ENCODE assay signal across 25 cellular contexts in the genomic region with DNA sequence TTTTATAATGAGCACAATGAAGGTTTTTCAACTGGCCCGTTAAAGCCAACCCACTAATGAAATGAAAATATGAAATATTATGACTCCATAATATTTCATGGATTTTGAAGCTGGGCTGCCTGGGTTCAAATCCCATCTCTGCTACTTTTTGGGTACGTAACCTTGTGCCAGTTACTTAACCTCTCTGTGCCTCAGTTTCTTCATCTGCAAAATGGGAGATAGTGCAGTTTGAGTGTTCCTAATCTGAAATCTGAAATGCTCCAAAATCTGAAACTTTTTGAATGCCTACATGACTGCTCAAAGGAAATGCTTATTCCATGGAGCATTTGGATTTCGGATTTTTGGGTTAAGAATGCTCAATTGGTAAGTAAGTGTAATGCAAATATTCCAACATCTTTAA. TPM values are rescaled to one million over a fixed set of nuclear protein-coding genes. Genes with fewer than 3 reads are reported as not detected.
DNase-seq lines count a peak whose midpoint lies in the region; ATAC-seq, FAIRE-seq and TF ChIP-seq lines count a peak whose summit lies in the region.
"Had no signal": no experiment of that assay in that cellular context is flagged by ENCODE, and none has a peak within 500 bp of the region (broad histone marks: within the 10 kb centered on the region; RNA-seq: fewer than 3 reads in every experiment).

No MANE protein-coding gene starts in this region.

- no peaks in the 10 kb centered on the region for H4K20me1 ChIP-seq in K562 (replicated peaks; ENCODE audit: control insufficient read depth, insufficient read depth, low read length)
- H4K20me1 ChIP-seq in endothelial cell of umbilical vein (replicated peaks; ENCODE audit: control insufficient read depth, extremely low read depth, insufficient read depth, low read length) = peaks cover 2% of the 10 kb centered on the region
- H4K20me1 ChIP-seq: BLaER1 had no signal

- H3K9me1 ChIP-seq in K562 (ENCODE audit: control insufficient read depth, insufficient read depth, low read length) (no peaks in the 10 kb centered on the region), endothelial cell of umbilical vein (replicated peaks; ENCODE audit: control insufficient read depth, extremely low read depth, insufficient read depth, low read length) (no peaks in the 10 kb centered on the region)

- CTCF ChIA-PET in K562 (lab: Yijun Ruan, JAX; ENCODE audit: low intra/inter-chr PET ratio) = no interaction called here
- CTCF ChIA-PET in endothelial cell of umbilical vein (lab: Charles Lee) = no interaction called here

- 95% methylated on average over 3 of the region's 3 CpGs for WGBS in K562 (ENCODE audit: insufficient coverage, low coverage, missing lambda C conversion rate)

- no peak overlapping the region for H3K4me3 Mint-ChIP-seq in natural killer cell
- H3K4me3 Mint-ChIP-seq in natural killer cell treated with Interleukin-12 subunit alpha and Interleukin-12 subunit beta and Interleukin-15 and Interleukin-18, amount 100 ng/mL, for 72 hours = no peak overlapping the region
- H3K4me3 Mint-ChIP-seq: CD14-positive monocyte; CD8-positive, alpha-beta memory T cell had no signal

- H3K9me3 ChIP-seq in K562 (replicated peaks; ENCODE audit: control insufficient read depth, insufficient read depth, low read depth, low read length) (no peaks in the 10 kb centered on the region; the same call in 1 of the 2 replicates), endothelial cell of umbilical vein (replicated peaks; ENCODE audit: control insufficient read depth, insufficient read depth, low read length) (no peaks in the 10 kb centered on the region)
- H3K9me3 ChIP-seq: BE2C had no signal

- no peak for TF ChIP-seq EP300 in K562 (IDR thresholded peaks at IDR 0.05; ENCODE audit: low read length)

- H3K27ac ChIP-seq in K562 (ENCODE audit: extremely low read depth, low read depth, low read length) (no peak overlapping the region), endothelial cell of umbilical vein (ENCODE audit: insufficient read depth, low read depth, low read length) (no peak overlapping the region)

- POLR2A ChIA-PET in K562 (lab: Yijun Ruan, JAX) = no interaction called here
- POLR2A ChIA-PET in endothelial cell of umbilical vein (lab: Charles Lee) = no interaction called here

- H3K27me3 ChIP-seq in K562 (ENCODE audit: control insufficient read depth in 2 of 2, insufficient read depth in 2 of 2, low read length in 2 of 2) (no peaks in the 10 kb centered on the region), endothelial cell of umbilical vein (ENCODE audit: control insufficient read depth in 2 of 2, insufficient read depth in 2 of 2, low read length in 2 of 2) (no peaks in the 10 kb centered on the region)
- H3K27me3 ChIP-seq: BE2C, BLaER1 had no signal

- DNase-seq in natural killer cell = no peak
- DNase-seq in natural killer cell treated with Interleukin-12 subunit alpha and Interleukin-12 subunit beta and Interleukin-15 and Interleukin-18, amount 100 ng/mL, for 72 hours (ENCODE audit: low spot score) = no peak
- DNase-seq in K562 (ENCODE audit: extremely low read depth in 1 of 4, low spot score in 3 of 4) = no peak
- no peak for DNase-seq in endothelial cell of umbilical vein (ENCODE audit: low read depth, low spot score)
- DNase-seq in islet precursor cell = no peak
- DNase-seq: 8988T; ACHN; BE2C; C1 segment of cervical spinal cord; CD4-positive, alpha-beta memory T cell; CD4-positive, CD25-positive, alpha-beta regulatory T cell; CD8-positive, alpha-beta memory T cell; COR-L47; DMS 273 treated with DMSO at 0.1 percent for 48 hours; DMS153; DMS53; DMS79; DND-41; EL; GDM1 had no signal

- in situ Hi-C loops in K562 (cut with MboI) = no loop called here

- no peak for TF ChIP-seq RAD21 in K562 (CRISPR knock-in tag; conservative IDR thresholded peaks at IDR 0.05 in 1 of 2, IDR thresholded peaks at IDR 0.05 in 1 of 2)

- peak overlapping the region; percentile 31 to 43 for H3K27ac Mint-ChIP-seq in natural killer cell
- no peak overlapping the region for H3K27ac Mint-ChIP-seq in natural killer cell treated with Interleukin-12 subunit alpha and Interleukin-12 subunit beta and Interleukin-15 and Interleukin-18, amount 100 ng/mL, for 72 hours
- H3K27ac Mint-ChIP-seq: CD14-positive monocyte had no signal

- H3K79me2 ChIP-seq in K562 (ENCODE audit: control insufficient read depth, insufficient read depth, low read length) (peaks cover 49% of the 10 kb centered on the region), endothelial cell of umbilical vein (ENCODE audit: control insufficient read depth, insufficient read depth, low read length) (peaks cover 28% of the 10 kb centered on the region)

- H3K4me3 ChIP-seq in K562 (no peak overlapping the region), endothelial cell of umbilical vein (replicated peaks in 1 of 3; ENCODE audit: insufficient read depth in 1 of 3, low read depth in 1 of 3, low read length in 3 of 3) (no peak overlapping the region)

- no peak for FAIRE-seq in K562 (lab: Jason Lieb, UNC)
- FAIRE-seq in endothelial cell of umbilical vein (lab: Jason Lieb, UNC) = peak; percentile 15
- FAIRE-seq: A204.1, GM12891 had no signal

- no peak for TF ChIP-seq POLR2A in K562 (conservative IDR thresholded peaks at IDR 0.05)
- TF ChIP-seq POLR2A in endothelial cell of umbilical vein (IDR thresholded peaks at IDR 0.05; ENCODE audit: low read depth, low read length) = no peak

- H3K4me2 ChIP-seq in K562 (ENCODE audit: insufficient read depth, low read length) = no peak overlapping the region
- no peak overlapping the region for H3K4me2 ChIP-seq in endothelial cell of umbilical vein (ENCODE audit: insufficient read depth, low read length)

- H3K4me1 ChIP-seq in K562 (replicated peaks in 1 of 2; ENCODE audit: control insufficient read depth in 2 of 2, insufficient read depth in 2 of 2, low read length in 2 of 2) (no peaks in the 10 kb centered on the region; a peak in 1 of 5 replicates), endothelial cell of umbilical vein (ENCODE audit: control insufficient read depth, extremely low read depth, insufficient read depth, low read length) (no peaks in the 10 kb centered on the region)
- H3K4me1 ChIP-seq: BE2C had no signal

- H3K36me3 ChIP-seq in K562 (ENCODE audit: control insufficient read depth, insufficient read depth, low read length) (no peaks in the 10 kb centered on the region), endothelial cell of umbilical vein (ENCODE audit: control insufficient read depth in 2 of 2, extremely low read depth in 1 of 2, insufficient read depth in 2 of 2, low read length in 2 of 2) (no peaks in the 10 kb centered on the region)
- H3K36me3 ChIP-seq: BE2C had no signal

- BruUV-seq in K562 (replicated peaks; lab: Mats Ljungman, UMichigan) (no TSS peak), endothelial cell of umbilical vein (replicated peaks; lab: Mats Ljungman, UMichigan) (no TSS peak)

- ATAC-seq in natural killer cell = no peak
- ATAC-seq in natural killer cell treated with Interleukin-12 subunit alpha and Interleukin-12 subunit beta and Interleukin-15 and Interleukin-18, amount 100 ng/mL, for 72 hours = no peak
- no peak for ATAC-seq in K562
- no peak for ATAC-seq in HG03442 (IDR thresholded peaks at IDR 0.05; ENCODE audit: unreplicated experiment)

- no peak overlapping the region for H2AFZ ChIP-seq in K562 (ENCODE audit: low read depth, low read length)
- H2AFZ ChIP-seq in endothelial cell of umbilical vein (ENCODE audit: low read depth, low read length) = no peak overlapping the region

- intact Hi-C loops in natural killer cell (cut with micrococcal nuclease) (no loop called here), K562 (cut with micrococcal nuclease) (no loop called here), endothelial cell of umbilical vein (cut with micrococcal nuclease) (no loop called here)

- no peak for TF ChIP-seq CTCF in natural killer cell (IDR thresholded peaks at IDR 0.05)
- no peak for TF ChIP-seq CTCF in K562 (IDR thresholded peaks at IDR 0.05 in 2 of 3, conservative IDR thresholded peaks at IDR 0.05 in 1 of 3; ENCODE audit: insufficient read depth in 2 of 3, low read depth in 1 of 3, low read length in 3 of 3)
- TF ChIP-seq CTCF in endothelial cell of umbilical vein (IDR thresholded peaks at IDR 0.05; ENCODE audit: extremely low read depth in 1 of 2, insufficient read depth in 1 of 2, low read depth in 1 of 2, low read length in 2 of 2) = no peak

- H3K9ac ChIP-seq in K562 (ENCODE audit: insufficient read depth in 1 of 2, low read depth in 2 of 2, low read length in 2 of 2) (no peak overlapping the region), endothelial cell of umbilical vein (replicated peaks; ENCODE audit: extremely low read depth, insufficient read depth, low read length) (no peak overlapping the region)

- no peaks in the 10 kb centered on the region for H3K9me3 Mint-ChIP-seq in natural killer cell
- no peaks in the 10 kb centered on the region for H3K9me3 Mint-ChIP-seq in natural killer cell treated with Interleukin-12 subunit alpha and Interleukin-12 subunit beta and Interleukin-15 and Interleukin-18, amount 100 ng/mL, for 72 hours
- H3K9me3 Mint-ChIP-seq: CD14-positive monocyte; CD4-positive, alpha-beta memory T cell; CD4-positive, CD25-positive, alpha-beta regulatory T cell; CD8-positive, alpha-beta memory T cell had no signal

- dilution Hi-C loops in endothelial cell of umbilical vein (cut with MboI; ENCODE audit: extremely low pct_ligation_motif_present, low sequenced_read_pairs) = no loop called here

- H3K36me3 Mint-ChIP-seq in natural killer cell = no peaks in the 10 kb centered on the region
- H3K36me3 Mint-ChIP-seq in natural killer cell treated with Interleukin-12 subunit alpha and Interleukin-12 subunit beta and Interleukin-15 and Interleukin-18, amount 100 ng/mL, for 72 hours = no peaks in the 10 kb centered on the region
- H3K36me3 Mint-ChIP-seq: CD4-positive, CD25-positive, alpha-beta regulatory T cell had no signal

- H3K4me1 Mint-ChIP-seq in natural killer cell = peaks cover 46 to 54% of the 10 kb centered on the region in 2 donors
- peaks cover 24 to 31% of the 10 kb centered on the region in 2 donors for H3K4me1 Mint-ChIP-seq in natural killer cell treated with Interleukin-12 subunit alpha and Interleukin-12 subunit beta and Interleukin-15 and Interleukin-18, amount 100 ng/mL, for 72 hours (ENCODE audit: low read depth in 2 of 2)

- no peaks in the 10 kb centered on the region for H3K27me3 Mint-ChIP-seq in natural killer cell (ENCODE audit: low read depth in 2 of 2)
- no peaks in the 10 kb centered on the region for H3K27me3 Mint-ChIP-seq in natural killer cell treated with Interleukin-12 subunit alpha and Interleukin-12 subunit beta and Interleukin-15 and Interleukin-18, amount 100 ng/mL, for 72 hours
- H3K27me3 Mint-ChIP-seq: CD4-positive, alpha-beta memory T cell; CD4-positive, CD25-positive, alpha-beta regulatory T cell; CD8-positive, alpha-beta memory T cell had no signal

RNA-seq across cellular contexts. Expression of gene PTPRA, which starts 29.5 kb away (rescaled TPM):
- total RNA-seq in natural killer cell (100 to 1,000 TPM; 125 to 172 (median 141) TPM), K562 (2014; rRNA removed) (28.0 and 30.9 TPM in 2 replicates), K562 (2014; rRNA removed; fragmentation: Illumina TruSeq; extraction: Trizol) (27.1 and 30.2 TPM in 2 replicates), K562 (2015; rRNA removed; fragmentation: Illumina TruSeq; extraction: Trizol) (26.4 and 26.5 TPM in 2 replicates), K562 (2021) (36.3 and 38.3 TPM in 2 replicates), endothelial cell of umbilical vein (52.2 and 53.4 TPM in 2 replicates)
- total RNA-seq in natural killer cell treated with Interleukin-12 subunit alpha and Interleukin-12 subunit beta and Interleukin-15 and Interleukin-18, amount 100 ng/mL, for 72 hours = 10 to 100 TPM; 50.4 to 76.0 TPM
- 110 and 162 TPM in 2 replicates for total RNA-seq in K562 (2011; cell fraction: chromatin; rRNA removed; ENCODE audit: low replicate concordance)
- 64.7 and 74.2 TPM in 2 replicates for total RNA-seq in K562 (2011; cell fraction: nucleolus; rRNA removed)
- 91.5 and 148 TPM in 2 replicates for total RNA-seq in K562 (2011; cell fraction: nucleoplasm; rRNA removed)
- polyA plus RNA-seq in K562 (2011; rRNA removed) (75.5 and 80.5 TPM in 2 replicates), K562 (2014; fragmentation: Illumina TruSeq; extraction: Trizol) (59.4 and 78.9 TPM in 2 replicates), K562 (2014; fragmentation: Nextera tagmentation; extraction: Ambion mirVana) (1 to 10 TPM; 3.4 to 6.2 TPM), K562 (2014; rRNA removed) (29.4 and 36.2 TPM in 2 replicates), endothelial cell of umbilical vein (37.7 and 43.2 TPM in 2 replicates)
- 35.6 and 71.0 TPM in 2 replicates for polyA plus RNA-seq in K562 (2011; cell fraction: cytosol; rRNA removed)
- 49.7 and 103 TPM in 2 replicates for polyA plus RNA-seq in K562 (2011; cell fraction: nucleus; rRNA removed)
- polyA plus RNA-seq in K562 (2012) = 30.7 and 33.4 TPM in 2 replicates
- 87.3 and 110 TPM in 2 replicates for polyA minus RNA-seq in K562 (2011; rRNA and poly(A)+ RNA removed)
- polyA minus RNA-seq in K562 (2011; cell fraction: cytosol; rRNA and poly(A)+ RNA removed) = 29.1 and 39.5 TPM in 2 replicates
- polyA minus RNA-seq in K562 (2011; cell fraction: nucleus; rRNA and poly(A)+ RNA removed) = 15.2 and 37.9 TPM in 2 replicates
- 51.6 and 58.6 TPM in 2 replicates for polyA plus RNA-seq in endothelial cell of umbilical vein (2011; cell fraction: cytosol; rRNA removed)
- 78.7 and 90.4 TPM in 2 replicates for polyA plus RNA-seq in endothelial cell of umbilical vein (2011; cell fraction: nucleus; rRNA removed)
- polyA plus RNA-seq in endothelial cell of umbilical vein (2012) = 54.1 and 69.6 TPM in 2 replicates
- polyA minus RNA-seq in endothelial cell of umbilical vein = 52.8 and 54.5 TPM in 2 replicates
- 12.7 TPM for polyA minus RNA-seq in endothelial cell of umbilical vein (2011; cell fraction: cytosol; rRNA and poly(A)+ RNA removed)
- 36.6 and 66.1 TPM in 2 replicates for polyA minus RNA-seq in endothelial cell of umbilical vein (2011; cell fraction: nucleus; rRNA and poly(A)+ RNA removed)

Comparison
In these comparisons a context has a peak if more than half of its experiments do, and no peak if none do; other contexts are left out.
1. H3K27ac Mint-ChIP-seq: peak in natural killer cell (2 of 2); none in natural killer cell treated with Interleukin-12 subunit alpha and Interleukin-12 subunit beta and Interleukin-15 and Interleukin-18, amount 100 ng/mL, for 72 hours (0 of 2).